Comparison of ENCODE assay signal across 8 cellular contexts in the genomic region with DNA sequence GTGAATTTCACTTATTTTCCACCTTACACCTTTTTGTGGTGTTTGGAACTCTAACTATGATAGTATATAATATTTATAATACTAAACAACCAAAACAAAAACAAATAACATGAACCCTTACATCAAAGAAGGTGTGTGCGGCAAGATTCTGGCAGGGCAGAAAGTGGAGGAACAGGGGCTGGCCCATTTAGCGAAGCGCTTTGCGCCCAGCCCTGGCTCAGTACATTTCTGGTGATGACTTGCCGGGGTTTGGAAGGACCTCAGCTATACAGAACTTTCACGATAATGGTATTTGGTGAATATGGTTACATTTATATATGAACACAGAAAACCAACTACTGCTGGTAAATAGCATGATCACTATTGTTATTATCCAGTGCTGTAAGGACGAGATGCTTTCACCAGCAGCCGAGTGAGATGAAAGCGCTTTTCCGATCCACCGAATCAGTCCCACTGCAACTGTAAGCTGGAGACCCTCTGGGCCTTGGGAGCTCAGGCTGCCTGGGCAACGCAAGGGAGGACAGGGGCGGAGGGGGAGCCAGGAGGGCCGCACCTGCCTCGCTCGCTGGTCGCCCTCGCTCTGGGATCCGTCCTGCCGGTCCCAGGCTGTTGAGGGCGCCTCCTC.
DNase-seq lines count a peak whose midpoint lies in the region; ATAC-seq, FAIRE-seq and TF ChIP-seq lines count a peak whose summit lies in the region.

No MANE protein-coding gene starts in this region.

- H3K4me3 Mint-ChIP-seq in activated T-cell treated with anti-CD3 and anti-CD28 coated beads, Interleukin-2, amount 50 U/mL, for 72 hours: peak overlapping the region; percentile 83 to 87

- DNase-seq in A549 (ENCODE audit: low read depth in 1 of 2, low spot score in 1 of 2) (peak; percentile 37 to 56), suprapubic skin (ENCODE audit: low spot score in 2 of 2) (no peak), mucosa of gallbladder (ENCODE audit: low spot score) (no peak), G401 (ENCODE audit: low spot score) (no peak), NCI-H2196 treated with DMSO at 0.1 percent for 48 hours (lab: John Stamatoyannopoulos, UW; ENCODE audit: unreplicated experiment) (no peak)
- DNase-seq in activated T-cell treated with anti-CD3 and anti-CD28 coated beads, Interleukin-2, amount 50 U/mL, for 72 hours: peak; percentile 43 to 46

- no peaks in the 10 kb centered on the region for H3K36me3 Mint-ChIP-seq in activated T-cell treated with anti-CD3 and anti-CD28 coated beads, Interleukin-2, amount 50 U/mL, for 72 hours (ENCODE audit: insufficient read depth in 2 of 2)

- peaks cover 75% of the 10 kb centered on the region for H3K4me1 Mint-ChIP-seq in activated T-cell treated with anti-CD3 and anti-CD28 coated beads, Interleukin-2, amount 50 U/mL, for 72 hours (ENCODE audit: low read depth)

- H3K27me3 ChIP-seq in iPS-20b (ENCODE audit: insufficient read depth, low read length) (peaks cover 58% of the 10 kb centered on the region), suprapubic skin (no peaks in the 10 kb centered on the region)

- H3K27me3 Mint-ChIP-seq in activated T-cell treated with anti-CD3 and anti-CD28 coated beads, Interleukin-2, amount 50 U/mL, for 72 hours (ENCODE audit: low read depth): no peaks in the 10 kb centered on the region

- peak overlapping the region; percentile 92 for H3K4me2 ChIP-seq in A549

- POLR2A ChIA-PET in A549 (lab: Yijun Ruan, JAX): interaction anchor here (0.9 to 2.3 kb wide), 8 partner anchors 11 to 234 kb away, joined by 3 to 9 read pairs (median 5); partner anchors contain the start of genes CREG1 and POU2F1

- CTCF ChIA-PET in A549 (lab: Yijun Ruan, JAX): interaction anchor here (0.6 to 3.6 kb wide), 15 partner anchors 11 to 395 kb away, joined by 3 to 23 read pairs (median 4); no protein-coding TSS in a partner anchor

- TF ChIP-seq EP300 in A549 (IDR thresholded peaks at IDR 0.05) (no peak), suprapubic skin (IDR thresholded peaks at IDR 0.05) (no peak)

- peak overlapping the region; percentile 82 to 89 for H3K27ac ChIP-seq in A549
- no peak overlapping the region for H3K27ac ChIP-seq in iPS-20b (ENCODE audit: low read length)
- peak overlapping the region; percentile 54 for H3K27ac ChIP-seq in suprapubic skin

- TF ChIP-seq RAD21 in A549 (conservative IDR thresholded peaks at IDR 0.05 in 1 of 2, IDR thresholded peaks at IDR 0.05 in 1 of 2): no peak

- peak; percentile 27; the same call in 1 of the 2 replicates for TF ChIP-seq POLR2A in A549 (IDR thresholded peaks at IDR 0.05; ENCODE audit: low read length)
- no peak for TF ChIP-seq POLR2A in suprapubic skin (IDR thresholded peaks at IDR 0.05)

- H3K27ac Mint-ChIP-seq in activated T-cell treated with anti-CD3 and anti-CD28 coated beads, Interleukin-2, amount 50 U/mL, for 72 hours: peak overlapping the region; percentile 84

- H3K4me3 ChIP-seq in A549: peak overlapping the region; percentile 68
- peak overlapping the region; percentile 79 for H3K4me3 ChIP-seq in iPS-20b (ENCODE audit: low read length)
- H3K4me3 ChIP-seq in suprapubic skin: peak overlapping the region; percentile 63

- ATAC-seq in A549: no peak
- peak; percentile 26 for ATAC-seq in HG02798 (IDR thresholded peaks at IDR 0.05; ENCODE audit: poor library complexity, unreplicated experiment)
- ATAC-seq in activated T-cell treated with anti-CD3 and anti-CD28 coated beads, Interleukin-2, amount 50 U/mL, for 72 hours (replicated peaks in 1 of 2): no peak

- no peaks in the 10 kb centered on the region for H3K9me3 Mint-ChIP-seq in activated T-cell treated with anti-CD3 and anti-CD28 coated beads, Interleukin-2, amount 50 U/mL, for 72 hours

- FAIRE-seq in A549 (lab: Jason Lieb, UNC): no peak

- peak overlapping the region; percentile 56; the same call in 1 of the 2 replicates for H3K9ac ChIP-seq in iPS-20b (ENCODE audit: low read depth, low read length)

- no peaks in the 10 kb centered on the region for H3K9me3 ChIP-seq in A549
- no peaks in the 10 kb centered on the region for H3K9me3 ChIP-seq in iPS-20b (ENCODE audit: insufficient read depth, low read depth, low read length)
- H3K9me3 ChIP-seq in suprapubic skin: no peaks in the 10 kb centered on the region

- in situ Hi-C loops in G401 (cut with HindIII; ENCODE audit: low sequenced_read_pairs): no loop called here

- no peaks in the 10 kb centered on the region for H3K36me3 ChIP-seq in iPS-20b (ENCODE audit: insufficient read depth, low read depth, low read length)
- no peaks in the 10 kb centered on the region for H3K36me3 ChIP-seq in suprapubic skin

- H3K4me1 ChIP-seq in A549 (peaks cover 6% of the 10 kb centered on the region; the same call in 1 of the 3 replicates), iPS-20b (ENCODE audit: insufficient read depth, low read length) (peaks cover 15% of the 10 kb centered on the region; the same call in 1 of the 2 replicates), suprapubic skin (peaks cover 15% of the 10 kb centered on the region)

- 45% methylated on average over 14 of the region's 21 CpGs for WGBS in A549 (ENCODE audit: missing lambda C conversion rate)
- 46% methylated on average over 11 of the region's 21 CpGs for WGBS in suprapubic skin

- TF ChIP-seq CTCF in A549 (IDR thresholded peaks at IDR 0.05) (no peak), suprapubic skin (IDR thresholded peaks at IDR 0.05) (no peak)

TF ChIP-seq in A549, 52 proteins besides CTCF, POLR2A, EP300 and RAD21:
- TF ChIP-seq, protein P1, sequence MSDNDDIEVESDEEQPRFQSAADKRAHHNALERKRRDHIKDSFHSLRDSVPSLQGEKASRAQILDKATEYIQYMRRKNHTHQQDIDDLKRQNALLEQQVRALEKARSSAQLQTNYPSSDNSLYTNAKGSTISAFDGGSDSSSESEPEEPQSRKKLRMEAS (IDR thresholded peaks at IDR 0.05): no peak
- TF ChIP-seq RFX5 (IDR thresholded peaks at IDR 0.05) (no peak), HOXB13 (CRISPR knock-in tag; IDR thresholded peaks at IDR 0.05; ENCODE audit: low read depth) (no peak), MAZ (IDR thresholded peaks at IDR 0.05; ENCODE audit: borderline replicate concordance, low read depth, low read length) (no peak), ZSCAN20 (CRISPR knock-in tag; IDR thresholded peaks at IDR 0.05) (no peak), CEBPB (IDR thresholded peaks at IDR 0.05) (no peak), POLR2AphosphoS2 (conservative IDR thresholded peaks at IDR 0.05; ENCODE audit: low read length) (no peak), FOXS1 (CRISPR knock-in tag; IDR thresholded peaks at IDR 0.05) (no peak), TP53 (CRISPR knock-in tag; IDR thresholded peaks at IDR 0.05) (no peak), KDM5A (IDR thresholded peaks at IDR 0.05) (no peak), HDAC2 (IDR thresholded peaks at IDR 0.05) (no peak), EHF (CRISPR knock-in tag; IDR thresholded peaks at IDR 0.05) (no peak), JUN (IDR thresholded peaks at IDR 0.05) (no peak), CBX2 (IDR thresholded peaks at IDR 0.05; ENCODE audit: borderline replicate concordance, low read depth) (no peak), MYC (IDR thresholded peaks at IDR 0.05; ENCODE audit: borderline replicate concordance, low read length) (no peak), ZNF302 (CRISPR knock-in tag; IDR thresholded peaks at IDR 0.05) (no peak), CBX8 (IDR thresholded peaks at IDR 0.05) (no peak)
- TF ChIP-seq, protein P2, sequence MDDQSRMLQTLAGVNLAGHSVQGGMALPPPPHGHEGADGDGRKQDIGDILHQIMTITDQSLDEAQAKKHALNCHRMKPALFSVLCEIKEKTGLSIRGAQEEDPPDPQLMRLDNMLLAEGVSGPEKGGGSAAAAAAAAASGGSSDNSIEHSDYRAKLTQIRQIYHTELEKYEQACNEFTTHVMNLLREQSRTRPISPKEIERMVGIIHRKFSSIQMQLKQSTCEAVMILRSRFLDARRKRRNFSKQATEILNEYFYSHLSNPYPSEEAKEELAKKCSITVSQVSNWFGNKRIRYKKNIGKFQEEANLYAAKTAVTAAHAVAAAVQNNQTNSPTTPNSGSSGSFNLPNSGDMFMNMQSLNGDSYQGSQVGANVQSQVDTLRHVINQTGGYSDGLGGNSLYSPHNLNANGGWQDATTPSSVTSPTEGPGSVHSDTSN (IDR thresholded peaks at IDR 0.05): no peak
- TF ChIP-seq, protein P3, sequence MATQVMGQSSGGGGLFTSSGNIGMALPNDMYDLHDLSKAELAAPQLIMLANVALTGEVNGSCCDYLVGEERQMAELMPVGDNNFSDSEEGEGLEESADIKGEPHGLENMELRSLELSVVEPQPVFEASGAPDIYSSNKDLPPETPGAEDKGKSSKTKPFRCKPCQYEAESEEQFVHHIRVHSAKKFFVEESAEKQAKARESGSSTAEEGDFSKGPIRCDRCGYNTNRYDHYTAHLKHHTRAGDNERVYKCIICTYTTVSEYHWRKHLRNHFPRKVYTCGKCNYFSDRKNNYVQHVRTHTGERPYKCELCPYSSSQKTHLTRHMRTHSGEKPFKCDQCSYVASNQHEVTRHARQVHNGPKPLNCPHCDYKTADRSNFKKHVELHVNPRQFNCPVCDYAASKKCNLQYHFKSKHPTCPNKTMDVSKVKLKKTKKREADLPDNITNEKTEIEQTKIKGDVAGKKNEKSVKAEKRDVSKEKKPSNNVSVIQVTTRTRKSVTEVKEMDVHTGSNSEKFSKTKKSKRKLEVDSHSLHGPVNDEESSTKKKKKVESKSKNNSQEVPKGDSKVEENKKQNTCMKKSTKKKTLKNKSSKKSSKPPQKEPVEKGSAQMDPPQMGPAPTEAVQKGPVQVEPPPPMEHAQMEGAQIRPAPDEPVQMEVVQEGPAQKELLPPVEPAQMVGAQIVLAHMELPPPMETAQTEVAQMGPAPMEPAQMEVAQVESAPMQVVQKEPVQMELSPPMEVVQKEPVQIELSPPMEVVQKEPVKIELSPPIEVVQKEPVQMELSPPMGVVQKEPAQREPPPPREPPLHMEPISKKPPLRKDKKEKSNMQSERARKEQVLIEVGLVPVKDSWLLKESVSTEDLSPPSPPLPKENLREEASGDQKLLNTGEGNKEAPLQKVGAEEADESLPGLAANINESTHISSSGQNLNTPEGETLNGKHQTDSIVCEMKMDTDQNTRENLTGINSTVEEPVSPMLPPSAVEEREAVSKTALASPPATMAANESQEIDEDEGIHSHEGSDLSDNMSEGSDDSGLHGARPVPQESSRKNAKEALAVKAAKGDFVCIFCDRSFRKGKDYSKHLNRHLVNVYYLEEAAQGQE (IDR thresholded peaks at IDR 0.05): no peak
- TF ChIP-seq, protein P4, sequence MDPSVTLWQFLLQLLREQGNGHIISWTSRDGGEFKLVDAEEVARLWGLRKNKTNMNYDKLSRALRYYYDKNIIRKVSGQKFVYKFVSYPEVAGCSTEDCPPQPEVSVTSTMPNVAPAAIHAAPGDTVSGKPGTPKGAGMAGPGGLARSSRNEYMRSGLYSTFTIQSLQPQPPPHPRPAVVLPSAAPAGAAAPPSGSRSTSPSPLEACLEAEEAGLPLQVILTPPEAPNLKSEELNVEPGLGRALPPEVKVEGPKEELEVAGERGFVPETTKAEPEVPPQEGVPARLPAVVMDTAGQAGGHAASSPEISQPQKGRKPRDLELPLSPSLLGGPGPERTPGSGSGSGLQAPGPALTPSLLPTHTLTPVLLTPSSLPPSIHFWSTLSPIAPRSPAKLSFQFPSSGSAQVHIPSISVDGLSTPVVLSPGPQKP (IDR thresholded peaks at IDR 0.05; ENCODE audit: low read depth, low read length): no peak

Comparison
In these comparisons a context has a peak if more than half of its experiments do, and no peak if none do; other contexts are left out.
1. DNase-seq: peak in A549 (2 of 2) and activated T-cell treated with anti-CD3 and anti-CD28 coated beads, Interleukin-2, amount 50 U/mL, for 72 hours (2 of 2); none in suprapubic skin (0 of 2), mucosa of gallbladder (single experiment), G401 (single experiment) and NCI-H2196 treated with DMSO at 0.1 percent for 48 hours (single experiment).
2. Peak in every context shown above with its lines, with median percentiles within 50 percentile points of each other: H3K4me3 ChIP-seq.